ENCODE assay signal across 9 cellular contexts in genomic region chrX:154372612-154373022, GRCh38. TPM values are rescaled to one million over a fixed set of nuclear protein-coding genes. Genes with fewer than 3 reads are reported as not detected.
DNase-seq lines count a peak whose midpoint lies in the region; ATAC-seq, FAIRE-seq and TF ChIP-seq lines count a peak whose summit lies in the region.
"Had no signal": no experiment of that assay in that cellular context is flagged by ENCODE, and none has a peak within 500 bp of the region (broad histone marks: within the 10 kb centered on the region; RNA-seq: fewer than 3 reads in every experiment).

No MANE protein-coding gene starts in this region.

- peak overlapping the region; percentile 80 for H3K27ac Mint-ChIP-seq in activated CD4-positive, alpha-beta T cell treated with anti-CD3 and anti-CD28 coated beads, Interleukin-2, amount 10 ng/mL, durations not matched to agents 24 days and 14 days
- peak overlapping the region in 1 of 2 donors; percentile 91 for H3K27ac Mint-ChIP-seq in stimulated activated naive CD8-positive, alpha-beta T cell treated with anti-CD3 and anti-CD28 coated beads, Interleukin-15, amount 100 ng/mL, for 72 hours

- H3K4me1 ChIP-seq in fibroblast of lung (ENCODE audit: control insufficient read depth, extremely low read depth, insufficient read depth, low read length), result peaks cover under 1% of the 10 kb centered on the region

- H3K4me2 ChIP-seq in fibroblast of lung (ENCODE audit: extremely low read depth, insufficient read depth, low read length), result peak overlapping the region; percentile 82

- no peak overlapping the region for H3K27ac ChIP-seq in fibroblast of lung (ENCODE audit: insufficient read depth, low read length)

- peak overlapping the region; percentile 84 for H3K4me3 Mint-ChIP-seq in activated CD4-positive, alpha-beta T cell treated with anti-CD3 and anti-CD28 coated beads, Interleukin-2, amount 10 ng/mL, durations not matched to agents 24 days and 14 days
- H3K4me3 Mint-ChIP-seq in stimulated activated naive CD8-positive, alpha-beta T cell treated with anti-CD3 and anti-CD28 coated beads, Interleukin-15, amount 100 ng/mL, for 72 hours, result peak overlapping the region; percentile 80 to 87

- intact Hi-C loops in activated CD4-positive, alpha-beta T cell treated with anti-CD3 and anti-CD28 coated beads, Interleukin-2, amount 10 ng/mL, durations not matched to agents 24 days and 14 days (cut with micrococcal nuclease), result loop anchor here (10.0 kb wide), 2 partner anchors 142 to 652 kb away; partner anchors contain the start of genes F8, FAM3A and FUNDC2

- peaks cover 11% of the 10 kb centered on the region for H3K36me3 ChIP-seq in fibroblast of lung (ENCODE audit: control insufficient read depth, insufficient read depth, low read length)

- peak overlapping the region in 3 of 4 experiments; percentile 34 to 86 (median 41) for H3K4me3 ChIP-seq in fibroblast of lung (replicated peaks in 1 of 4; ENCODE audit: control extremely low read depth in 1 of 4, insufficient read depth in 1 of 4, low read depth in 3 of 4, low read length in 4 of 4)

- H2AFZ ChIP-seq in fibroblast of lung (ENCODE audit: low read length), result no peak overlapping the region

- no peaks in the 10 kb centered on the region for H3K9me3 Mint-ChIP-seq in activated CD4-positive, alpha-beta T cell treated with anti-CD3 and anti-CD28 coated beads, Interleukin-2, amount 10 ng/mL, durations not matched to agents 24 days and 14 days
- no peaks in the 10 kb centered on the region for H3K9me3 Mint-ChIP-seq in stimulated activated naive CD8-positive, alpha-beta T cell treated with anti-CD3 and anti-CD28 coated beads, Interleukin-15, amount 100 ng/mL, for 72 hours

- no peaks in the 10 kb centered on the region for H3K27me3 ChIP-seq in fibroblast of lung (ENCODE audit: control insufficient read depth, insufficient read depth, low read length)

- no peak for ATAC-seq in stimulated activated naive CD8-positive, alpha-beta T cell treated with anti-CD3 and anti-CD28 coated beads, Interleukin-15, amount 100 ng/mL, for 72 hours
- no peak for ATAC-seq in GM18520 (IDR thresholded peaks at IDR 0.05; ENCODE audit: unreplicated experiment)

- DNase-seq in activated CD4-positive, alpha-beta T cell treated with anti-CD3 and anti-CD28 coated beads, Interleukin-2, amount 10 ng/mL, durations not matched to agents 24 days and 14 days, result peak; percentile 80
- no peak for DNase-seq in activated CD4-positive, alpha-beta T cell treated with anti-CD3 and anti-CD28 coated beads, Interleukin-2, amount 50 U/mL, for 4 hours
- DNase-seq in SW480 (ENCODE audit: low spot score), result peak; percentile 52
- peak; percentile 41 to 63 for DNase-seq in fibroblast of lung (ENCODE audit: low read depth in 2 of 2)
- peak; percentile 50 to 55 for DNase-seq in stimulated activated naive CD8-positive, alpha-beta T cell treated with anti-CD3 and anti-CD28 coated beads, Interleukin-15, amount 100 ng/mL, for 72 hours
- DNase-seq in urothelium cell line (ENCODE audit: low spot score), result no peak
- no peak for DNase-seq in NCI-H2081 (lab: John Stamatoyannopoulos, UW)

- peaks cover 15% of the 10 kb centered on the region for H3K4me1 Mint-ChIP-seq in activated CD4-positive, alpha-beta T cell treated with anti-CD3 and anti-CD28 coated beads, Interleukin-2, amount 10 ng/mL, durations not matched to agents 24 days and 14 days
- peaks cover 40% of the 10 kb centered on the region for H3K4me1 Mint-ChIP-seq in stimulated activated naive CD8-positive, alpha-beta T cell treated with anti-CD3 and anti-CD28 coated beads, Interleukin-15, amount 100 ng/mL, for 72 hours

- H3K27me3 Mint-ChIP-seq in activated CD4-positive, alpha-beta T cell treated with anti-CD3 and anti-CD28 coated beads, Interleukin-2, amount 10 ng/mL, durations not matched to agents 24 days and 14 days, result no peaks in the 10 kb centered on the region
- H3K27me3 Mint-ChIP-seq in stimulated activated naive CD8-positive, alpha-beta T cell treated with anti-CD3 and anti-CD28 coated beads, Interleukin-15, amount 100 ng/mL, for 72 hours, result no peaks in the 10 kb centered on the region

- peaks cover 43% of the 10 kb centered on the region for H3K79me2 ChIP-seq in fibroblast of lung (ENCODE audit: control insufficient read depth, insufficient read depth, low read length)

- peak overlapping the region; percentile 32 for H3K9ac ChIP-seq in fibroblast of lung (ENCODE audit: insufficient read depth, low read length)

- peaks cover 13% of the 10 kb centered on the region for H3K36me3 Mint-ChIP-seq in activated CD4-positive, alpha-beta T cell treated with anti-CD3 and anti-CD28 coated beads, Interleukin-2, amount 10 ng/mL, durations not matched to agents 24 days and 14 days (ENCODE audit: low read depth)

- FAIRE-seq in urothelium cell line (lab: Jason Lieb, UNC), result no peak
- FAIRE-seq: TTC549 had no signal

- no peaks in the 10 kb centered on the region for H3K9me3 ChIP-seq in fibroblast of lung (ENCODE audit: control insufficient read depth, insufficient read depth, low read depth, low read length)

- H4K20me1 ChIP-seq in fibroblast of lung (ENCODE audit: control insufficient read depth, extremely low read depth, insufficient read depth, low read length), result no peaks in the 10 kb centered on the region

- TF ChIP-seq CTCF in fibroblast of lung (conservative IDR thresholded peaks at IDR 0.05 in 1 of 2, IDR thresholded peaks at IDR 0.05 in 1 of 2; ENCODE audit: low read depth in 1 of 2, low read length in 2 of 2), result no peak

RNA-seq across cellular contexts. Expression of gene FLNA, which starts 1.8 kb away (rescaled TPM):
- total RNA-seq in activated CD4-positive, alpha-beta T cell treated with anti-CD3 and anti-CD28 coated beads, Interleukin-2, amount 10 ng/mL, durations not matched to agents 24 days and 14 days, result 824 and 840 TPM in 2 replicates
- total RNA-seq in fibroblast of lung, result 2,298 and 2,728 TPM in 2 replicates
- polyA plus RNA-seq in fibroblast of lung, result 654 and 799 TPM in 2 replicates
- polyA plus RNA-seq in fibroblast of lung (2012), result 2,069 and 2,562 TPM in 2 replicates
- polyA minus RNA-seq in fibroblast of lung (ENCODE audit: low replicate concordance), result 6,600 and 11,662 TPM in 2 replicates

RNA-seq across cellular contexts. Expression of gene EMD, which starts 6.5 kb away (rescaled TPM):
- 91.7 and 92.8 TPM in 2 replicates for total RNA-seq in activated CD4-positive, alpha-beta T cell treated with anti-CD3 and anti-CD28 coated beads, Interleukin-2, amount 10 ng/mL, durations not matched to agents 24 days and 14 days
- total RNA-seq in fibroblast of lung, result 23.4 and 26.4 TPM in 2 replicates
- polyA plus RNA-seq in fibroblast of lung, result 72.1 and 82.4 TPM in 2 replicates
- polyA plus RNA-seq in fibroblast of lung (2012), result 92.1 and 110 TPM in 2 replicates
- 129 and 139 TPM in 2 replicates for polyA minus RNA-seq in fibroblast of lung (ENCODE audit: low replicate concordance)

RNA-seq across cellular contexts. Expression of gene RPL10, which starts 25.6 kb away (rescaled TPM):
- 2,338 and 2,364 TPM in 2 replicates for total RNA-seq in activated CD4-positive, alpha-beta T cell treated with anti-CD3 and anti-CD28 coated beads, Interleukin-2, amount 10 ng/mL, durations not matched to agents 24 days and 14 days
- total RNA-seq in fibroblast of lung, result 2,291 and 2,319 TPM in 2 replicates
- 4,015 and 4,527 TPM in 2 replicates for polyA plus RNA-seq in fibroblast of lung
- 3,945 and 3,972 TPM in 2 replicates for polyA plus RNA-seq in fibroblast of lung (2012)
- polyA minus RNA-seq in fibroblast of lung (ENCODE audit: low replicate concordance), result 1,736 and 2,258 TPM in 2 replicates

RNA-seq across cellular contexts. Expression of gene DNASE1L1, which starts 36.4 kb away (rescaled TPM):
- 13.5 and 13.8 TPM in 2 replicates for total RNA-seq in activated CD4-positive, alpha-beta T cell treated with anti-CD3 and anti-CD28 coated beads, Interleukin-2, amount 10 ng/mL, durations not matched to agents 24 days and 14 days
- 13.9 and 38.5 TPM in 2 replicates for total RNA-seq in fibroblast of lung
- polyA plus RNA-seq in fibroblast of lung, result 11.3 and 13.6 TPM in 2 replicates
- 17.0 and 18.7 TPM in 2 replicates for polyA plus RNA-seq in fibroblast of lung (2012)
- polyA minus RNA-seq in fibroblast of lung (ENCODE audit: low replicate concordance), result 22.0 and 24.1 TPM in 2 replicates

RNA-seq across cellular contexts. Expression of gene TAFAZZIN, which starts 38.7 kb away (rescaled TPM):
- 65.5 and 66.0 TPM in 2 replicates for total RNA-seq in activated CD4-positive, alpha-beta T cell treated with anti-CD3 and anti-CD28 coated beads, Interleukin-2, amount 10 ng/mL, durations not matched to agents 24 days and 14 days
- total RNA-seq in fibroblast of lung, result 17.7 and 21.6 TPM in 2 replicates
- polyA plus RNA-seq in fibroblast of lung, result 11.2 and 12.1 TPM in 2 replicates
- polyA plus RNA-seq in fibroblast of lung (2012), result 11.5 and 14.2 TPM in 2 replicates
- 18.1 and 20.7 TPM in 2 replicates for polyA minus RNA-seq in fibroblast of lung (ENCODE audit: low replicate concordance)

Comparison
In these comparisons a context has a peak if more than half of its experiments do, and no peak if none do; other contexts are left out.
1. DNase-seq: peak in activated CD4-positive, alpha-beta T cell treated with anti-CD3 and anti-CD28 coated beads, Interleukin-2, amount 10 ng/mL, durations not matched to agents 24 days and 14 days (single experiment), SW480 (single experiment), fibroblast of lung (2 of 2) and stimulated activated naive CD8-positive, alpha-beta T cell treated with anti-CD3 and anti-CD28 coated beads, Interleukin-15, amount 100 ng/mL, for 72 hours (2 of 2); none in activated CD4-positive, alpha-beta T cell treated with anti-CD3 and anti-CD28 coated beads, Interleukin-2, amount 50 U/mL, for 4 hours (0 of 2), urothelium cell line (single experiment) and NCI-H2081 (0 of 2).